28 cellular contexts compared by ENCODE assay signal in genomic region chr1:7111855-7112254, GRCh38.
"Had no signal": no experiment of that assay in that cellular context is flagged by ENCODE, and none has a peak within 500 bp of the region (broad histone marks: within the 10 kb centered on the region; RNA-seq: fewer than 3 reads in every experiment).

No MANE protein-coding gene starts in this region.

- H3K4me3 ChIP-seq: esophagus muscularis mucosa, heart right ventricle, lung, ovary, psoas muscle, sigmoid colon, testis, tibial artery had no signal

- H3K9me3 ChIP-seq: esophagus muscularis mucosa, psoas muscle, sigmoid colon, testis had no signal

- H3K4me1 ChIP-seq: esophagus muscularis mucosa, heart right ventricle, psoas muscle, sigmoid colon, testis, tibial artery had no signal

- H3K4me1 Mint-ChIP-seq: immature natural killer cell; memory B cell; natural killer cell; stimulated activated effector memory CD8-positive, alpha-beta T cell treated with anti-CD3 and anti-CD28 coated beads, Interleukin-12 subunit alpha, Interleukin-12 subunit beta, amount 100 ng/mL, for 72 hours had no signal

- DNase-seq: dermis blood vessel endothelial cell; effector memory CD4-positive, alpha-beta T cell; foreskin melanocyte; glutamatergic neuron; heart right ventricle; hippocampal formation; immature natural killer cell; islet precursor cell; kidney glomerular epithelial cell; left colon; natural killer cell; occipital lobe; ovary; psoas muscle; right cardiac atrium; sigmoid colon; stimulated activated CD4-positive, alpha-beta T cell treated with anti-CD3 and anti-CD28 coated beads, Interleukin-2, amount 100 ng/mL, for 24 hours; stimulated activated CD4-positive, alpha-beta T cell treated with anti-CD3 and anti-CD28 coated beads, Interleukin-4, amount 100 ng/mL, for 24 hours; stimulated activated naive CD8-positive, alpha-beta T cell treated with anti-CD3 and anti-CD28 coated beads, Interleukin-15, Interleukin-2, amounts not matched to agents 100 U/mL and 50 U/mL, for 24 hours; substantia nigra; testis; tibial artery had no signal

- H3K4me3 Mint-ChIP-seq: immature natural killer cell; memory B cell; natural killer cell; stimulated activated effector memory CD8-positive, alpha-beta T cell treated with anti-CD3 and anti-CD28 coated beads, Interleukin-12 subunit alpha, Interleukin-12 subunit beta, amount 100 ng/mL, for 72 hours; type B pancreatic cell had no signal

- FAIRE-seq: endothelial cell of umbilical vein had no signal

- H3K27ac ChIP-seq: esophagus muscularis mucosa, heart right ventricle, ovary, psoas muscle, sigmoid colon, testis, tibial artery had no signal

- H3K27ac Mint-ChIP-seq: immature natural killer cell; memory B cell; natural killer cell; stimulated activated effector memory CD8-positive, alpha-beta T cell treated with anti-CD3 and anti-CD28 coated beads, Interleukin-12 subunit alpha, Interleukin-12 subunit beta, amount 100 ng/mL, for 72 hours; type B pancreatic cell had no signal

- H3K27me3 ChIP-seq: ovary, sigmoid colon, testis had no signal

- H3K36me3 Mint-ChIP-seq: memory B cell; natural killer cell; stimulated activated effector memory CD8-positive, alpha-beta T cell treated with anti-CD3 and anti-CD28 coated beads, Interleukin-12 subunit alpha, Interleukin-12 subunit beta, amount 100 ng/mL, for 72 hours; type B pancreatic cell had no signal

- ATAC-seq: heart right ventricle; left colon; natural killer cell; psoas muscle; right cardiac atrium; stimulated activated effector memory CD8-positive, alpha-beta T cell treated with anti-CD3 and anti-CD28 coated beads, Interleukin-12 subunit alpha, Interleukin-12 subunit beta, amount 100 ng/mL, for 72 hours; stimulated activated naive CD8-positive, alpha-beta T cell treated with anti-CD3 and anti-CD28 coated beads, Interleukin-15, Interleukin-2, amounts not matched to agents 100 U/mL and 50 U/mL, for 24 hours had no signal

- H3K36me3 ChIP-seq: esophagus muscularis mucosa, heart right ventricle, ovary, sigmoid colon, tibial artery had no signal

- H3K9me3 Mint-ChIP-seq: type B pancreatic cell had no signal
